In the genomic region with DNA sequence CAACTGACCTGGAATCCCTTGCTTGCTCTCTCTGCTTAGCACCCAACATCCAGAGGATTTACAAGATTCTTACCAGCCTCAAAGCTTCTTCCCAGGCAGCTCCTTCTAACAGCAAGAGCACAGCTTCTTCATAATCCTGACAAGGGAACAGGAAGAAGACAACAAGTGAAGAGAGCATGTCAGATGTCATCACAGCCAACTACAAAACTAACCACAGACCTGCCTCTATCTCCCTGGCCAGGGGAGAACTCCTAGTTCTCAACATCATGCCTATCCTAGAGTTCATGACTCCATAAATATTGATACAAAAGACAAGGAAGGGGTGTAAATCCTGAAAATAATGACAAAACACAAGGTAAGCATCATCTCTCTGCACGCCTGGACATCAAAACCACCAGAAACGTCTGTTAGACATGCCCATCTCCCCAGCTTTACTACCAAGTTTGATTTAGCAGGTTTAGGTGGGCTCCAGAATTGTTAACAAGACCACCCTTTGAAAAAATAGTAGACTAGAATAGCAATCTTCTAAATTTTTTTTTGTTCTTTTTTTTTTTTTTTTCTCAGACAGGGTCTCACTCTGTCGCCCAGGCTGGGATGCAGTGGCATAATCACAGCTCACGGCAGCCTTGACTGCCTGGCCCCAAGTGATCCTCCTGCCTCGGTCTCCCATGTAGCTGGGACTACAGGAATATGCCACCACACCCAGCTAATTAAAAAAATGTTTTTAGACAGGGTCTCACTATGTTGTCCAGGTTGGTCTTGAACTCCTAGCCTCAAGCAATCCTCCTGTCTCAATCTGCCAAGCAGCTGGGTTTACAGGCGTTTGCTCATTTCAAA, we compare ENCODE assay signal across 1 cellular context.
TF ChIP-seq lines count a peak whose summit lies in the region.

No MANE protein-coding gene starts in this region.

TF ChIP-seq in K562, 482 proteins besides CTCF, POLR2A, EP300 and RAD21:
- TF ChIP-seq, protein P1, sequence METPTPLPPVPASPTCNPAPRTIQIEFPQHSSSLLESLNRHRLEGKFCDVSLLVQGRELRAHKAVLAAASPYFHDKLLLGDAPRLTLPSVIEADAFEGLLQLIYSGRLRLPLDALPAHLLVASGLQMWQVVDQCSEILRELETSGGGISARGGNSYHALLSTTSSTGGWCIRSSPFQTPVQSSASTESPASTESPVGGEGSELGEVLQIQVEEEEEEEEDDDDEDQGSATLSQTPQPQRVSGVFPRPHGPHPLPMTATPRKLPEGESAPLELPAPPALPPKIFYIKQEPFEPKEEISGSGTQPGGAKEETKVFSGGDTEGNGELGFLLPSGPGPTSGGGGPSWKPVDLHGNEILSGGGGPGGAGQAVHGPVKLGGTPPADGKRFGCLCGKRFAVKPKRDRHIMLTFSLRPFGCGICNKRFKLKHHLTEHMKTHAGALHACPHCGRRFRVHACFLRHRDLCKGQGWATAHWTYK (CRISPR knock-in tag; IDR thresholded peaks at IDR 0.05): no peak
- TF ChIP-seq PML (IDR thresholded peaks at IDR 0.05; ENCODE audit: low read length) (no peak), KLF1 (tag; IDR thresholded peaks at IDR 0.05) (no peak), PHB2 (IDR thresholded peaks at IDR 0.05; ENCODE audit: low read depth) (no peak), SMARCE1 (IDR thresholded peaks at IDR 0.05) (no peak), ZNF121 (CRISPR knock-in tag; conservative IDR thresholded peaks at IDR 0.05) (peak; percentile 68), HINFP (tag; conservative IDR thresholded peaks at IDR 0.05; ENCODE audit: low read depth) (no peak), ZNF431 (CRISPR knock-in tag; IDR thresholded peaks at IDR 0.05) (no peak)
- TF ChIP-seq, protein P2, sequence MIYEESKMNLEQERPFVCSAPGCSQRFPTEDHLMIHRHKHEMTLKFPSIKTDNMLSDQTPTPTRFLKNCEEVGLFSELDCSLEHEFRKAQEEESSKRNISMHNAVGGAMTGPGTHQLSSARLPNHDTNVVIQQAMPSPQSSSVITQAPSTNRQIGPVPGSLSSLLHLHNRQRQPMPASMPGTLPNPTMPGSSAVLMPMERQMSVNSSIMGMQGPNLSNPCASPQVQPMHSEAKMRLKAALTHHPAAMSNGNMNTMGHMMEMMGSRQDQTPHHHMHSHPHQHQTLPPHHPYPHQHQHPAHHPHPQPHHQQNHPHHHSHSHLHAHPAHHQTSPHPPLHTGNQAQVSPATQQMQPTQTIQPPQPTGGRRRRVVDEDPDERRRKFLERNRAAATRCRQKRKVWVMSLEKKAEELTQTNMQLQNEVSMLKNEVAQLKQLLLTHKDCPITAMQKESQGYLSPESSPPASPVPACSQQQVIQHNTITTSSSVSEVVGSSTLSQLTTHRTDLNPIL (CRISPR knock-in tag; IDR thresholded peaks at IDR 0.05): no peak
